In the genomic region with DNA sequence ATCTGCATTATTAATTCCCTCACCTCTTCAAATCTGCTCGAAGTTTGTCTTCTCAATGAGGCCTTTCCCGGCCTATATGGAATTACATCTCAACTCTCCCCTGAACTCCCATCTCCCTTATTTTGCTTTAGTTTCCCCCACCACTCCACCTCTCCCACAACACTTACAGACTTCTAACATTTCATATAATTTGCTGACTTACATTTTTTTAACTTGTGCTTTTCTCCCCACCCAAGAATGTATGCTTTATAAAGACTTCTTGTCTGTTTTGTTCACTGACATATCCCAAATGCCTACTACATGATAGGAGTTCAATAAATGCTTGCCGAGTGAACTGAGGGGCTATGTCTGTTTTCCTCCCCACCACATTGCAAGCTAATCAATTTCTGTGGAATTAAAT, we compare ENCODE assay signal across 1 cellular context.
TF ChIP-seq lines count a peak whose summit lies in the region.

No MANE protein-coding gene starts in this region.

TF ChIP-seq in HepG2, 621 proteins besides CTCF, POLR2A, EP300 and RAD21:
- TF ChIP-seq RNF219 (CRISPR knock-in tag; IDR thresholded peaks at IDR 0.05), result no peak
- TF ChIP-seq KAT2B (IDR thresholded peaks at IDR 0.05; ENCODE audit: borderline replicate concordance, low read depth, low read length), result no peak
- no peak for TF ChIP-seq ZNF207 (IDR thresholded peaks at IDR 0.05; ENCODE audit: borderline replicate concordance)
- TF ChIP-seq MAFF (IDR thresholded peaks at IDR 0.05; ENCODE audit: low read depth, low read length), result peak; percentile 57; the same call in 1 of the 2 replicates
- TF ChIP-seq, protein P1, sequence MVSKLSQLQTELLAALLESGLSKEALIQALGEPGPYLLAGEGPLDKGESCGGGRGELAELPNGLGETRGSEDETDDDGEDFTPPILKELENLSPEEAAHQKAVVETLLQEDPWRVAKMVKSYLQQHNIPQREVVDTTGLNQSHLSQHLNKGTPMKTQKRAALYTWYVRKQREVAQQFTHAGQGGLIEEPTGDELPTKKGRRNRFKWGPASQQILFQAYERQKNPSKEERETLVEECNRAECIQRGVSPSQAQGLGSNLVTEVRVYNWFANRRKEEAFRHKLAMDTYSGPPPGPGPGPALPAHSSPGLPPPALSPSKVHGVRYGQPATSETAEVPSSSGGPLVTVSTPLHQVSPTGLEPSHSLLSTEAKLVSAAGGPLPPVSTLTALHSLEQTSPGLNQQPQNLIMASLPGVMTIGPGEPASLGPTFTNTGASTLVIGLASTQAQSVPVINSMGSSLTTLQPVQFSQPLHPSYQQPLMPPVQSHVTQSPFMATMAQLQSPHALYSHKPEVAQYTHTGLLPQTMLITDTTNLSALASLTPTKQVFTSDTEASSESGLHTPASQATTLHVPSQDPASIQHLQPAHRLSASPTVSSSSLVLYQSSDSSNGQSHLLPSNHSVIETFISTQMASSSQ (IDR thresholded peaks at IDR 0.05; ENCODE audit: low read depth), result no peak
- TF ChIP-seq, protein P1 (CRISPR knock-in tag; IDR thresholded peaks at IDR 0.05; ENCODE audit: borderline replicate concordance), result no peak
- no peak for TF ChIP-seq RXRB (CRISPR knock-in tag; IDR thresholded peaks at IDR 0.05; ENCODE audit: borderline replicate concordance)
- TF ChIP-seq TP53 (CRISPR knock-in tag; conservative IDR thresholded peaks at IDR 0.05), result no peak
- TF ChIP-seq MAFK (conservative IDR thresholded peaks at IDR 0.05 in 1 of 2, IDR thresholded peaks at IDR 0.05 in 1 of 2; ENCODE audit: low read length in 2 of 2), result peak in 1 of 2 experiments; percentile 36; a peak in 2 of 4 replicates
- no peak for TF ChIP-seq JARID2 (CRISPR knock-in tag; IDR thresholded peaks at IDR 0.05; ENCODE audit: insufficient replicate concordance)
- TF ChIP-seq, protein P2, sequence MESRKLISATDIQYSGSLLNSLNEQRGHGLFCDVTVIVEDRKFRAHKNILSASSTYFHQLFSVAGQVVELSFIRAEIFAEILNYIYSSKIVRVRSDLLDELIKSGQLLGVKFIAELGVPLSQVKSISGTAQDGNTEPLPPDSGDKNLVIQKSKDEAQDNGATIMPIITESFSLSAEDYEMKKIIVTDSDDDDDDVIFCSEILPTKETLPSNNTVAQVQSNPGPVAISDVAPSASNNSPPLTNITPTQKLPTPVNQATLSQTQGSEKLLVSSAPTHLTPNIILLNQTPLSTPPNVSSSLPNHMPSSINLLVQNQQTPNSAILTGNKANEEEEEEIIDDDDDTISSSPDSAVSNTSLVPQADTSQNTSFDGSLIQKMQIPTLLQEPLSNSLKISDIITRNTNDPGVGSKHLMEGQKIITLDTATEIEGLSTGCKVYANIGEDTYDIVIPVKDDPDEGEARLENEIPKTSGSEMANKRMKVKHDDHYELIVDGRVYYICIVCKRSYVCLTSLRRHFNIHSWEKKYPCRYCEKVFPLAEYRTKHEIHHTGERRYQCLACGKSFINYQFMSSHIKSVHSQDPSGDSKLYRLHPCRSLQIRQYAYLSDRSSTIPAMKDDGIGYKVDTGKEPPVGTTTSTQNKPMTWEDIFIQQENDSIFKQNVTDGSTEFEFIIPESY (CRISPR knock-in tag; IDR thresholded peaks at IDR 0.05), result no peak
- TF ChIP-seq SP140L (CRISPR knock-in tag; IDR thresholded peaks at IDR 0.05; ENCODE audit: borderline replicate concordance), result no peak
